14 cellular contexts compared by ENCODE assay signal in the genomic region with DNA sequence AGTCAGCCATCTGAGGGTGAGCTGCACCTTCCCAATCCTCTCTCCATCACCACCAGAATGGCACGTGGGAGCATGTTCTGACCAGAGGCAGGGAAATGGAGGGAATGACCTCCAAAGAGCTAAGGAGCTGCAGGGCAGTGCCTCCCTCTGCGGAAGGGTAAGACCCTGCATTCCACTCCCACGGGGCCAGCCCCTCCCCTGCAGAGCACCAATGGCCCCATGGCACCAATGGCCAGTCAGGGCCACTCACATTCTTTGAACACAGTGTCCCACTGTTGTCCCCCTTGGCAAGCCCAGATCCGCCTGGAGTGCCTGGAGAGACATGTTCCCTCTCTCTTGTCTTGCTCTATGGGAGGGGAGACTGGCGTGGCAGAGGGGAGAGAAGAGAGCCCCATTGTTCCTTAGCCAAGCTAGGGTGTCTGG.
DNase-seq lines count a peak whose midpoint lies in the region; ATAC-seq and TF ChIP-seq lines count a peak whose summit lies in the region.
"Had no signal": no experiment of that assay in that cellular context is flagged by ENCODE, and none has a peak within 500 bp of the region (broad histone marks: within the 10 kb centered on the region; RNA-seq: fewer than 3 reads in every experiment).

No MANE protein-coding gene starts in this region.

- H3K4me1 ChIP-seq in breast epithelium (peaks cover 0 to 6% of the 10 kb centered on the region in 2 donors), prostate gland (replicated peaks) (peaks cover 4% of the 10 kb centered on the region), vagina (peaks cover 66% of the 10 kb centered on the region), ovary (ENCODE audit: insufficient read depth) (peaks cover 25% of the 10 kb centered on the region)

- no peaks in the 10 kb centered on the region for H3K27me3 Mint-ChIP-seq in MCF 10A (ENCODE audit: insufficient read depth, unreplicated experiment)

- intact Hi-C loops in breast epithelium (cut with DNase I; ENCODE audit: low total_unique reads): no loop called here
- intact Hi-C loops in MCF 10A (cut with micrococcal nuclease): no loop called here
- intact Hi-C loops in prostate gland (cut with DNase I): no loop called here
- intact Hi-C loops in vagina (cut with DNase I): no loop called here
- intact Hi-C loops in ovary (cut with DNase I): loop anchor here in 2 of 4 donors (5.0 to 10.0 kb wide), 2 partner anchors 36 to 1324 kb away; no protein-coding TSS in a partner anchor

- CTCF ChIA-PET in MCF 10A (lab: Yijun Ruan, JAX): interaction anchor here (0.6 to 1.4 kb wide), 5 partner anchors 11 to 52 kb away, joined by 3 to 4 read pairs (median 3); no protein-coding TSS in a partner anchor

- H3K4me1 Mint-ChIP-seq in MCF 10A (ENCODE audit: insufficient read depth, unreplicated experiment): no peaks in the 10 kb centered on the region
- H3K4me1 Mint-ChIP-seq: central memory CD8-positive, alpha-beta T cell had no signal

- H3K27ac ChIP-seq in breast epithelium (peak overlapping the region; percentile 88 to 94), layer of hippocampus (ENCODE audit: low read depth, low read length) (peak overlapping the region; percentile 67), prostate gland (peak overlapping the region; percentile 24 to 30), vagina (peak overlapping the region; percentile 1), ovary (no peak overlapping the region)
- H3K27ac ChIP-seq: SK-N-MC had no signal

- POLR2A ChIA-PET in MCF 10A (lab: Yijun Ruan, JAX): no interaction called here

- WGBS in prostate gland: 26% methylated on average over 5 of the region's 5 CpGs
- 69 to 72% (median 69%) methylated on average over 5 of the region's 5 CpGs for WGBS in ovary, 3 donors

- H3K36me3 ChIP-seq in breast epithelium (no peaks in the 10 kb centered on the region), prostate gland (peaks cover 5 to 14% of the 10 kb centered on the region in 2 donors), vagina (peaks cover 0 to 37% of the 10 kb centered on the region in 2 donors), ovary (no peaks in the 10 kb centered on the region)

- TF ChIP-seq EP300 in ovary (IDR thresholded peaks at IDR 0.05): no peak

- no peaks in the 10 kb centered on the region for H3K9me3 Mint-ChIP-seq in MCF 10A (ENCODE audit: unreplicated experiment)
- H3K9me3 Mint-ChIP-seq: central memory CD8-positive, alpha-beta T cell had no signal

- H3K36me3 Mint-ChIP-seq in MCF 10A (ENCODE audit: insufficient read depth, unreplicated experiment): no peaks in the 10 kb centered on the region

- no TSS peak for BruUV-seq in MCF 10A (replicated peaks; lab: Mats Ljungman, UMichigan)

- H3K27ac Mint-ChIP-seq in MCF 10A (ENCODE audit: low read depth, unreplicated experiment): no peak overlapping the region

- H3K27me3 ChIP-seq in breast epithelium (no peaks in the 10 kb centered on the region), layer of hippocampus (ENCODE audit: control insufficient read depth, insufficient read depth, low read length) (no peaks in the 10 kb centered on the region), prostate gland (replicated peaks; ENCODE audit: insufficient read depth) (no peaks in the 10 kb centered on the region), vagina (no peaks in the 10 kb centered on the region), ovary (no peaks in the 10 kb centered on the region)

- TF ChIP-seq POLR2A in breast epithelium (IDR thresholded peaks at IDR 0.05) (no peak), prostate gland (IDR thresholded peaks at IDR 0.05) (no peak), vagina (IDR thresholded peaks at IDR 0.05) (no peak), ovary (IDR thresholded peaks at IDR 0.05) (no peak)

- TF ChIP-seq CTCF in breast epithelium (IDR thresholded peaks at IDR 0.05) (no peak), MCF 10A (IDR thresholded peaks at IDR 0.05; ENCODE audit: unreplicated experiment) (no peak), prostate gland (IDR thresholded peaks at IDR 0.05) (no peak), vagina (IDR thresholded peaks at IDR 0.05) (no peak), ovary (IDR thresholded peaks at IDR 0.05) (no peak)

- peak in 1 of 2 donors; percentile 87 for DNase-seq in breast epithelium (ENCODE audit: low spot score in 2 of 2)
- DNase-seq in MCF 10A (ENCODE audit: unreplicated experiment): no peak
- no peak for DNase-seq in prostate gland (ENCODE audit: low spot score)
- no peak for DNase-seq in vagina (ENCODE audit: extremely low spot score in 2 of 2)
- no peak for DNase-seq in ovary
- DNase-seq in activated T-cell treated with anti-CD3 and anti-CD28 coated beads, Interleukin-2, amount 50 U/mL, for 1 hour: no peak
- DNase-seq: 8988T; activated naive CD4-positive, alpha-beta T cell treated with Interleukin-2 at 50 U/mL for 16 hours; NCI-H345; stimulated activated naive CD4-positive, alpha-beta T cell treated with Interleukin-2 at 50 U/mL for 16 hours had no signal

- no peak for ATAC-seq in HG03039 (IDR thresholded peaks at IDR 0.05; ENCODE audit: unreplicated experiment)

- H3K4me3 Mint-ChIP-seq in MCF 10A (ENCODE audit: unreplicated experiment): no peak overlapping the region
- H3K4me3 Mint-ChIP-seq: central memory CD8-positive, alpha-beta T cell had no signal

- H3K9me3 ChIP-seq in breast epithelium (no peaks in the 10 kb centered on the region), prostate gland (no peaks in the 10 kb centered on the region), vagina (no peaks in the 10 kb centered on the region), ovary (no peaks in the 10 kb centered on the region)

- H3K4me3 ChIP-seq in breast epithelium: no peak overlapping the region
- no peak overlapping the region for H3K4me3 ChIP-seq in prostate gland
- no peak overlapping the region for H3K4me3 ChIP-seq in vagina
- no peak overlapping the region for H3K4me3 ChIP-seq in ovary
- H3K4me3 ChIP-seq: SK-N-MC had no signal

Comparison
In these comparisons a context has a peak if more than half of its experiments do, and no peak if none do; other contexts are left out.
1. H3K27ac ChIP-seq: peak in breast epithelium (2 of 2), layer of hippocampus (single experiment), prostate gland (2 of 2) and vagina (single experiment); none in ovary (0 of 2).